Comparison of ENCODE assay signal across 23 cellular contexts in the genomic region with DNA sequence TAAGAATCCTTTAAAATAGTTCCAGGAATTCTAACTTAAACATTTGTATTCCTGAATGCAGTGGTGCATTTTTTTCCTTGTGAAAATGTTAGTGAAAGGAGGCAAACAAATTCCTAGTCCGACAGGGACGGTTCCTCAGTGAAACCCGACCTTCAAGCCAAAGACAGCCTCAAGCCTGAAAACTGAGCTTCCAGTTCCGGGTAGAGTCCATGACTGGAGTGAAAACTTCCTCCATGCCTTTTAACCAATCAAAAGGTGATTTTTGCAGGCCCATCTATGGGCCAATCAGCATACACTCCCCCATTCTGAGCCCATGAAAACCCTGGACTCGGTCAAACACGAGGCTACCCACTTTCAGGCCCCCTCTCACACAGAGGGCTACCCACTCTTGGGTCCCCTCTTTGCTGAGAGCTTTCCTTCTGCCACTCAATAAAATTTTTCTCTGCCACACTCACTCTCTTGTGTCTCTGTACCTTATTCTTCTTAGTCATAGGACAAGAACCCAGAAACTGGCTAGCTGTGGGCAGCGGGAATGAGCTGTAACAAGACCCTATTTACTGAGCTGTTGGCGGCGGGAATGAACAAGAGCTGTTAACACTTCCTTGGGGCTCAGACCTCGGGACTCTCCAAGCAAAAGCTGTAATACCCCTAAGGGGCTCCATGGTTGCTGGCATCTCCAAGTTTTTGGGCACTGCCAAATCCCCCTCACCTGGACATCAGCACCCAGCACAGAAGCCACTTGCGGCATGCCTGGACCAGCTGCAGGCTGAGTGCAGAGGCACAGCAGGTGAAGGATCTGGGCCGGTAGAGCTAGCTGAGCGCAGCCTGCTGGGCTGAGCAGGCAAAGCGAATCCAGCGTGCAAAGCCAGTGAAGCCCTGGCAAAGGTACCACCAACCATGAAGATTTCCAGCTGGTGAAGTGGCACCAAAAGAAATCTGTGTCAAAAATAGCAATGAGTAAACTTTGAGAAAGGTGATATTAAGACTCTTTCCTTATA.
DNase-seq lines count a peak whose midpoint lies in the region; ATAC-seq, FAIRE-seq and TF ChIP-seq lines count a peak whose summit lies in the region.
"Had no signal": no experiment of that assay in that cellular context is flagged by ENCODE, and none has a peak within 500 bp of the region (broad histone marks: within the 10 kb centered on the region; RNA-seq: fewer than 3 reads in every experiment).

No MANE protein-coding gene starts in this region.

- H3K27me3 ChIP-seq in HepG2 (ENCODE audit: control insufficient read depth in 1 of 2, insufficient read depth in 2 of 2, low read length in 2 of 2), result no peaks in the 10 kb centered on the region
- no peaks in the 10 kb centered on the region for H3K27me3 ChIP-seq in right lobe of liver
- no peaks in the 10 kb centered on the region for H3K27me3 ChIP-seq in H1 (replicated peaks in 1 of 4; ENCODE audit: control insufficient read depth in 3 of 4, extremely low read depth in 1 of 4, insufficient read depth in 3 of 4, low read length in 3 of 4)
- H3K27me3 ChIP-seq in neural progenitor cell, result no peaks in the 10 kb centered on the region
- H3K27me3 ChIP-seq in osteoblast (ENCODE audit: insufficient read depth, low read length), result no peaks in the 10 kb centered on the region

- in situ Hi-C loops in HepG2 (cut with HindIII; ENCODE audit: extremely low pct_ligation_motif_present, low pct_unique_long_range_greater_than_20kb), result no loop called here

- no peaks in the 10 kb centered on the region for H3K23me2 ChIP-seq in H1 (ENCODE audit: low read depth, low read length)

- TF ChIP-seq RAD21 in HepG2 (CRISPR knock-in tag; IDR thresholded peaks at IDR 0.05), result no peak
- TF ChIP-seq RAD21 in H1 (IDR thresholded peaks at IDR 0.05 in 1 of 2, conservative IDR thresholded peaks at IDR 0.05 in 1 of 2; ENCODE audit: low read depth in 2 of 2, low read length in 2 of 2), result peak; percentile 32 to 43; a peak in 2 of 4 replicates

- TF ChIP-seq CTCF in HepG2 (CRISPR knock-in tag; IDR thresholded peaks at IDR 0.05) (no peak), right lobe of liver (IDR thresholded peaks at IDR 0.05) (no peak), H1 (IDR thresholded peaks at IDR 0.05; ENCODE audit: control extremely low read depth in 1 of 3, insufficient read depth in 1 of 3, low read depth in 1 of 3, low read length in 3 of 3) (peak; percentile 13 to 41 (median 32); a peak in 2 of 4 replicates), neural progenitor cell (IDR thresholded peaks at IDR 0.05) (no peak), osteoblast (IDR thresholded peaks at IDR 0.05; ENCODE audit: extremely low read depth, low read depth, low read length) (no peak)

- CTCF ChIA-PET in HepG2 (lab: Yijun Ruan, JAX; ENCODE audit: low intra/inter-chr PET ratio, low total read pairs), result no interaction called here
- CTCF ChIA-PET in H1 (lab: Charles Lee; ENCODE audit: partially characterized antibody), result interaction anchor here (1.1 to 1.4 kb wide), 2 partner anchors 11 to 108 kb away, joined by 3 read pairs; no protein-coding TSS in a partner anchor

- POLR2A ChIA-PET in HepG2 (lab: Yijun Ruan, JAX), result interaction anchor here (1.1 kb wide), 1 partner anchor 15 kb away, joined by 3 read pairs; no protein-coding TSS in a partner anchor
- POLR2A ChIA-PET in H1 (lab: Charles Lee; ENCODE audit: partially characterized antibody), result no interaction called here

- H2BK120ac ChIP-seq in H1 (replicated peaks; ENCODE audit: low read depth, low read length), result no peak overlapping the region

- no peak overlapping the region for H3K56ac ChIP-seq in H1 (replicated peaks; ENCODE audit: insufficient read length, low read depth, low read length)

- H4K91ac ChIP-seq in H1 (replicated peaks; ENCODE audit: insufficient read length, low read length), result no peak overlapping the region

- TF ChIP-seq POLR2A in HepG2 (IDR thresholded peaks at IDR 0.05; ENCODE audit: insufficient read depth in 1 of 2, low read depth in 2 of 2, low read length in 2 of 2) (no peak), right lobe of liver (IDR thresholded peaks at IDR 0.05) (no peak), H1 (IDR thresholded peaks at IDR 0.05; ENCODE audit: control extremely low read depth in 1 of 2, low read depth in 2 of 2, low read length in 2 of 2) (no peak)

- no peak overlapping the region; the same call in 1 of the 2 replicates for H4K8ac ChIP-seq in H1 (ENCODE audit: extremely low read depth, insufficient read depth, low read length)

- no peaks in the 10 kb centered on the region for H3K79me2 ChIP-seq in HepG2 (ENCODE audit: insufficient read depth, low read length)
- no peaks in the 10 kb centered on the region for H3K79me2 ChIP-seq in H1 (ENCODE audit: control insufficient read depth in 1 of 2, insufficient read depth in 2 of 2, low read length in 2 of 2)
- H3K79me2 ChIP-seq in neural progenitor cell (ENCODE audit: low read depth), result no peaks in the 10 kb centered on the region
- no peaks in the 10 kb centered on the region for H3K79me2 ChIP-seq in osteoblast (ENCODE audit: insufficient read depth, low read length)

- DNase-seq in HepG2 (ENCODE audit: low spot score) (no peak), right lobe of liver (no peak), H1 (ENCODE audit: low read depth in 1 of 2, low spot score in 2 of 2) (no peak), neural progenitor cell (ENCODE audit: low spot score) (peak; percentile 10), osteoblast (ENCODE audit: insufficient read length, low spot score, missing footprints) (no peak)
- DNase-seq: AML-193; Caco-2; CD4-positive, alpha-beta T cell; GOT3 had no signal

- H2BK12ac ChIP-seq in H1 (ENCODE audit: low read depth, low read length), result no peak overlapping the region

- no peak overlapping the region for H2AK5ac ChIP-seq in H1 (ENCODE audit: low read depth, low read length)

- H3K79me1 ChIP-seq in H1 (ENCODE audit: low read depth, low read length), result no peaks in the 10 kb centered on the region

- H3K27ac ChIP-seq in HepG2 (ENCODE audit: extremely low read length, insufficient read depth, low read length) (no peak overlapping the region), right lobe of liver (no peak overlapping the region), H1 (ENCODE audit: low read depth, low read length) (no peak overlapping the region), neural progenitor cell (no peak overlapping the region), osteoblast (ENCODE audit: low read depth, low read length) (no peak overlapping the region)
- H3K27ac ChIP-seq: 22Rv1, A549, C4-2B, HL-60 had no signal

- H3K4me3 ChIP-seq in HepG2 (replicated peaks in 1 of 3; ENCODE audit: insufficient read depth in 1 of 3, low read depth in 2 of 3, low read length in 3 of 3), result no peak overlapping the region
- no peak overlapping the region for H3K4me3 ChIP-seq in right lobe of liver
- no peak overlapping the region for H3K4me3 ChIP-seq in H1 (ENCODE audit: extremely low read depth in 1 of 4, insufficient read depth in 2 of 4, low read depth in 3 of 4, low read length in 4 of 4)
- H3K4me3 ChIP-seq in neural progenitor cell, result no peak overlapping the region
- no peak overlapping the region for H3K4me3 ChIP-seq in osteoblast (ENCODE audit: insufficient read depth, low read length)
- H3K4me3 ChIP-seq: A549, HAP-1 had no signal

- H3K27me3 Mint-ChIP-seq in neural progenitor cell (ENCODE audit: insufficient read depth, low read depth), result no peaks in the 10 kb centered on the region
- H3K27me3 Mint-ChIP-seq: IgD-negative memory B cell had no signal

- peaks cover 5% of the 10 kb centered on the region for H3K4me1 Mint-ChIP-seq in neural progenitor cell

- no peak overlapping the region for H2BK5ac ChIP-seq in H1 (ENCODE audit: low read depth, low read length)

- H3K14ac ChIP-seq in H1 (ENCODE audit: insufficient read length), result no peak overlapping the region

- H3K9me3 ChIP-seq in HepG2 (ENCODE audit: low read length), result peaks cover 4% of the 10 kb centered on the region; the same call in 1 of the 2 replicates
- H3K9me3 ChIP-seq in right lobe of liver, result no peaks in the 10 kb centered on the region
- H3K9me3 ChIP-seq in H1 (ENCODE audit: insufficient read depth in 2 of 2, low read depth in 1 of 2, low read length in 1 of 2), result no peaks in the 10 kb centered on the region
- H3K9me3 ChIP-seq in neural progenitor cell (ENCODE audit: low read depth), result no peaks in the 10 kb centered on the region
- no peaks in the 10 kb centered on the region for H3K9me3 ChIP-seq in osteoblast (ENCODE audit: low read depth, low read length)
- H3K9me3 ChIP-seq: A549, HAP-1 had no signal

- no peak overlapping the region for H2AFZ ChIP-seq in HepG2 (ENCODE audit: low read length)
- peak overlapping the region; percentile 78; the same call in 1 of the 2 replicates for H2AFZ ChIP-seq in H1 (ENCODE audit: low read length)
- peak overlapping the region; percentile 89 for H2AFZ ChIP-seq in neural progenitor cell (replicated peaks)
- no peak overlapping the region for H2AFZ ChIP-seq in osteoblast (ENCODE audit: low read length)

- H3K36me3 Mint-ChIP-seq in neural progenitor cell, result no peaks in the 10 kb centered on the region
- H3K36me3 Mint-ChIP-seq: IgD-negative memory B cell had no signal

- H3K27ac Mint-ChIP-seq in neural progenitor cell, result no peak overlapping the region
- H3K27ac Mint-ChIP-seq: CD4-positive, alpha-beta T cell had no signal

- H4K20me1 ChIP-seq in HepG2 (ENCODE audit: insufficient read depth, low read length), result no peaks in the 10 kb centered on the region
- no peaks in the 10 kb centered on the region for H4K20me1 ChIP-seq in H1 (replicated peaks in 1 of 2; ENCODE audit: control insufficient read depth in 1 of 2, insufficient read depth in 2 of 2, low read length in 2 of 2)
- H4K20me1 ChIP-seq in neural progenitor cell (ENCODE audit: low read depth), result no peaks in the 10 kb centered on the region
- H4K20me1 ChIP-seq in osteoblast (ENCODE audit: insufficient read depth, low read length), result no peaks in the 10 kb centered on the region

- no peak overlapping the region for H2BK15ac ChIP-seq in H1 (ENCODE audit: low read length)

- no peak overlapping the region for H3K4ac ChIP-seq in H1 (replicated peaks; ENCODE audit: insufficient read length, low read depth, low read length)

- H3K36me3 ChIP-seq in HepG2 (replicated peaks in 1 of 2; ENCODE audit: control insufficient read depth in 1 of 2, insufficient read depth in 2 of 2, low read length in 2 of 2) (no peaks in the 10 kb centered on the region), right lobe of liver (no peaks in the 10 kb centered on the region), H1 (ENCODE audit: control insufficient read depth in 2 of 4, insufficient read depth in 4 of 4, low read length in 3 of 4) (no peaks in the 10 kb centered on the region), neural progenitor cell (no peaks in the 10 kb centered on the region), osteoblast (ENCODE audit: insufficient read depth, low read length) (no peaks in the 10 kb centered on the region)
- H3K36me3 ChIP-seq: HAP-1 had no signal

- no peak overlapping the region for H3K9ac ChIP-seq in HepG2 (ENCODE audit: insufficient read depth, low read depth, low read length)
- H3K9ac ChIP-seq in H1 (replicated peaks in 1 of 4; ENCODE audit: extremely low read depth in 1 of 4, low read depth in 3 of 4, low read length in 3 of 4), result no peak overlapping the region
- H3K9ac ChIP-seq in neural progenitor cell, result no peak overlapping the region

- H3K18ac ChIP-seq in H1 (ENCODE audit: extremely low read depth, low read length), result no peak overlapping the region

- 13% methylated on average over 12 of the region's 15 CpGs for WGBS in HepG2 (ENCODE audit: low lambda C conversion rate)
- WGBS in right lobe of liver (ENCODE audit: insufficient coverage, low coverage, low lambda C conversion rate, missing lambda C conversion rate), result 74% methylated on average over 15 of the region's 15 CpGs
- 90% methylated on average over 15 of the region's 15 CpGs; no CpG with 5 or more reads in 1 of the 2 experiments for WGBS in H1 (ENCODE audit: extremely low coverage in 1 of 2, insufficient coverage in 1 of 2, insufficient read length in 1 of 2, insufficient replicate concordance in 2 of 2, low coverage in 1 of 2, low lambda C conversion rate in 2 of 2, missing lambda C conversion rate in 1 of 2), 2 experiments

- H3K4me2 ChIP-seq in HepG2 (ENCODE audit: low read depth, low read length), result no peak overlapping the region
- H3K4me2 ChIP-seq in H1 (ENCODE audit: insufficient read depth in 1 of 2, low read depth in 2 of 2, low read length in 2 of 2), result no peak overlapping the region
- no peak overlapping the region for H3K4me2 ChIP-seq in neural progenitor cell
- H3K4me2 ChIP-seq in osteoblast (ENCODE audit: insufficient read depth, low read length), result no peak overlapping the region
- H3K4me2 ChIP-seq: A549 had no signal

- H3K4me3 Mint-ChIP-seq in neural progenitor cell, result no peak overlapping the region
- H3K4me3 Mint-ChIP-seq: CD4-positive, alpha-beta T cell; IgD-negative memory B cell had no signal

- ATAC-seq in HepG2 (no peak), right lobe of liver (no peak), GM21723 (IDR thresholded peaks at IDR 0.05; ENCODE audit: unreplicated experiment) (no peak), HG02610 (IDR thresholded peaks at IDR 0.05; ENCODE audit: unreplicated experiment) (no peak), HG03108 (IDR thresholded peaks at IDR 0.05; ENCODE audit: unreplicated experiment) (no peak)
- ATAC-seq: A549 had no signal

- H3K9me3 Mint-ChIP-seq in neural progenitor cell, result no peaks in the 10 kb centered on the region

- H3K4me1 ChIP-seq in HepG2 (ENCODE audit: insufficient read depth, low read length) (no peaks in the 10 kb centered on the region), right lobe of liver (no peaks in the 10 kb centered on the region), H1 (replicated peaks in 1 of 4; ENCODE audit: control insufficient read depth in 3 of 4, insufficient read depth in 4 of 4, low read length in 3 of 4) (peaks cover 0 to 5% (median 2%) of the 10 kb centered on the region in 4 experiments; a peak in 2 of 7 replicates), neural progenitor cell (peaks cover 8% of the 10 kb centered on the region), osteoblast (ENCODE audit: insufficient read depth, low read length) (no peaks in the 10 kb centered on the region)
- H3K4me1 ChIP-seq: A549, HAP-1 had no signal

- no peak overlapping the region for H4K5ac ChIP-seq in H1 (ENCODE audit: insufficient read length, low read depth, low read length)

- no peak overlapping the region for H2BK20ac ChIP-seq in H1 (ENCODE audit: low read length)

- no peaks in the 10 kb centered on the region for H3F3A ChIP-seq in neural progenitor cell (ENCODE audit: low read depth)

- no TSS peak for BruUV-seq in HepG2 (replicated peaks; lab: Mats Ljungman, UMichigan)

- no peak for TF ChIP-seq EP300 in HepG2 (IDR thresholded peaks at IDR 0.05; ENCODE audit: low read depth in 2 of 2, low read length in 2 of 2)
- TF ChIP-seq EP300 in HepG2 (CRISPR knock-in tag; IDR thresholded peaks at IDR 0.05; ENCODE audit: borderline replicate concordance), result no peak
- no peak for TF ChIP-seq EP300 in H1 (IDR thresholded peaks at IDR 0.05; ENCODE audit: borderline replicate concordance in 1 of 2, low read depth in 2 of 2, low read length in 2 of 2)

- intact Hi-C loops in HepG2 (cut with micrococcal nuclease; ENCODE audit: unreplicated experiment) (loop anchor here (10.0 kb wide), 1 partner anchor 455 kb away; no protein-coding TSS in a partner anchor), right lobe of liver (cut with DNase I) (no loop called here)

- no peak overlapping the region for H3K23ac ChIP-seq in H1 (ENCODE audit: insufficient read length)

- FAIRE-seq in HepG2 (lab: Jason Lieb, UNC) (no peak), H1 (lab: Jason Lieb, UNC) (peak; percentile 7)
- FAIRE-seq: A549, D721Med, G401.6, GM12892, GM18507, HTR-8/SVneo had no signal

Comparison
In these comparisons a context has a peak if more than half of its experiments do, and no peak if none do; other contexts are left out.
1. H2AFZ ChIP-seq: peak in H1 (single experiment) and neural progenitor cell (single experiment); none in HepG2 (single experiment) and osteoblast (single experiment).
2. CTCF ChIP-seq: peak in H1 (3 of 3); none in HepG2 (single experiment), right lobe of liver (0 of 4), neural progenitor cell (single experiment) and osteoblast (single experiment).
3. Of the 41 proteins assayed by ChIP-seq in both HepG2 and H1: peak only in HepG2: none; only in H1: CTCF and RAD21; in both: none; in neither: 38; mixed calls (peak in some experiments, not most) for 1.